27 cellular contexts compared by ENCODE assay signal in genomic region chr3:154164387-154164786, GRCh38.
"Had no signal": no experiment of that assay in that cellular context is flagged by ENCODE, and none has a peak within 500 bp of the region (broad histone marks: within the 10 kb centered on the region; RNA-seq: fewer than 3 reads in every experiment).

No MANE protein-coding gene starts in this region.

- H3K27me3 Mint-ChIP-seq: type B pancreatic cell had no signal

- H3K9me3 Mint-ChIP-seq: memory B cell; mesothelial cell of epicardium; natural killer cell treated with Interleukin-12 subunit alpha and Interleukin-12 subunit beta and Interleukin-15 and Interleukin-18, amount 100 ng/mL, for 72 hours; neural progenitor cell; stimulated activated memory B cell treated with anti-CD40 and anti-IgM and Interleukin-4, amounts not matched to agents 10 μg/mL and 1 μg/mL and 100 μg/mL, for 72 hours; type B pancreatic cell had no signal

- H3K27ac Mint-ChIP-seq: immature natural killer cell; memory B cell; mesothelial cell of epicardium; naive B cell; natural killer cell treated with Interleukin-12 subunit alpha and Interleukin-12 subunit beta and Interleukin-15 and Interleukin-18, amount 100 ng/mL, for 72 hours; neural progenitor cell; stimulated activated memory B cell treated with anti-CD40 and anti-IgM and Interleukin-4, amounts not matched to agents 10 μg/mL and 1 μg/mL and 100 μg/mL, for 72 hours; type B pancreatic cell had no signal

- H3K9ac ChIP-seq: neural progenitor cell, parathyroid adenoma had no signal

- H3K27me3 ChIP-seq: esophagus squamous epithelium, neural progenitor cell, right atrium auricular region, testis, tibial artery had no signal

- ATAC-seq: left ventricle myocardium superior; mucosa of descending colon; natural killer cell treated with Interleukin-12 subunit alpha and Interleukin-12 subunit beta and Interleukin-15 and Interleukin-18, amount 100 ng/mL, for 72 hours; stimulated activated memory B cell treated with anti-CD40 and anti-IgM and Interleukin-4, amounts not matched to agents 10 μg/mL and 1 μg/mL and 100 μg/mL, for 72 hours; stimulated activated naive CD8-positive, alpha-beta T cell treated with anti-CD3 and anti-CD28 coated beads, Interleukin-15, Interleukin-2, amounts not matched to agents 100 U/mL and 50 U/mL, for 24 hours had no signal

- H3K4me3 ChIP-seq: coronary artery, esophagus squamous epithelium, lung, mucosa of descending colon, neural progenitor cell, right atrium auricular region, skin epidermis, spleen, testis, tibial artery had no signal

- H3K4me1 ChIP-seq: parathyroid adenoma, right atrium auricular region, spleen, testis had no signal

- H3K4me1 Mint-ChIP-seq: immature natural killer cell; memory B cell; naive B cell; stimulated activated memory B cell treated with anti-CD40 and anti-IgM and Interleukin-4, amounts not matched to agents 10 μg/mL and 1 μg/mL and 100 μg/mL, for 72 hours had no signal

- H3K9me3 ChIP-seq: esophagus squamous epithelium, mucosa of descending colon, right atrium auricular region, spleen, testis, tibial artery had no signal

- H3K36me3 ChIP-seq: esophagus squamous epithelium, neural progenitor cell, right atrium auricular region, spleen, tibial artery had no signal

- H3K4me3 Mint-ChIP-seq: immature natural killer cell; memory B cell; mesothelial cell of epicardium; naive B cell; natural killer cell treated with Interleukin-12 subunit alpha and Interleukin-12 subunit beta and Interleukin-15 and Interleukin-18, amount 100 ng/mL, for 72 hours; neural progenitor cell; stimulated activated memory B cell treated with anti-CD40 and anti-IgM and Interleukin-4, amounts not matched to agents 10 μg/mL and 1 μg/mL and 100 μg/mL, for 72 hours; type B pancreatic cell had no signal

- H3K36me3 Mint-ChIP-seq: immature natural killer cell; memory B cell; mesothelial cell of epicardium; naive B cell; natural killer cell treated with Interleukin-12 subunit alpha and Interleukin-12 subunit beta and Interleukin-15 and Interleukin-18, amount 100 ng/mL, for 72 hours; neural progenitor cell; stimulated activated memory B cell treated with anti-CD40 and anti-IgM and Interleukin-4, amounts not matched to agents 10 μg/mL and 1 μg/mL and 100 μg/mL, for 72 hours; type B pancreatic cell had no signal

- DNase-seq: dermis blood vessel endothelial cell; effector memory CD4-positive, alpha-beta T cell; erythroblast; esophagus squamous epithelium; hypothalamus; immature natural killer cell; islet precursor cell; left ventricle myocardium superior; mucosa of descending colon; naive B cell; spleen; stimulated activated CD4-positive, alpha-beta T cell treated with anti-CD3 and anti-CD28 coated beads, Interleukin-4, amount 100 ng/mL, for 4 hours; stimulated activated naive CD8-positive, alpha-beta T cell treated with anti-CD3 and anti-CD28 coated beads, Interleukin-15, Interleukin-2, amounts not matched to agents 100 U/mL and 50 U/mL, for 24 hours; substantia nigra; testis; tibial artery had no signal

- H3K27ac ChIP-seq: coronary artery, esophagus squamous epithelium, neural progenitor cell, parathyroid adenoma, right atrium auricular region, skin epidermis, spleen, tibial artery had no signal
